23 cellular contexts compared by ENCODE assay signal in genomic region chr10:48213047-48213446, GRCh38.
"Had no signal": no experiment of that assay in that cellular context is flagged by ENCODE, and none has a peak within 500 bp of the region (broad histone marks: within the 10 kb centered on the region; RNA-seq: fewer than 3 reads in every experiment).

No MANE protein-coding gene starts in this region.

- DNase-seq: activated CD4-positive, alpha-beta memory T cell treated with anti-CD3 and anti-CD28 coated beads, Interleukin-2, amount 10 ng/mL, durations not matched to agents 7 days and 5 days; activated CD4-positive, alpha-beta T cell treated with anti-CD3 and anti-CD28 coated beads for 1 hour; activated CD4-positive, alpha-beta T cell treated with anti-CD3 and anti-CD28 coated beads for 4 hours; activated CD4-positive, alpha-beta T cell treated with anti-CD3 and anti-CD28 coated beads, Interleukin-2, amount 10 ng/mL, durations not matched to agents 7 days and 5 days; activated CD4-positive, alpha-beta T cell treated with anti-CD3 and anti-CD28 coated beads, Interleukin-2, amount 50 U/mL, for 4 hours; activated CD8-positive, alpha-beta memory T cell treated with anti-CD3 and anti-CD28 coated beads, Interleukin-2, amount 50 U/mL, for 48 hours; activated gamma-delta T cell; activated naive CD4-positive, alpha-beta T cell; activated naive CD4-positive, alpha-beta T cell treated with anti-CD3 and anti-CD28 coated beads, Interleukin-2, amount 10 ng/mL, durations not matched to agents 7 days and 5 days; activated naive CD8-positive, alpha-beta T cell treated with anti-CD3 and anti-CD28 coated beads, Interleukin-2, amount 10 ng/mL, durations not matched to agents 7 days and 5 days; activated T-cell treated with anti-CD3 and anti-CD28 coated beads for 4 hours; activated T-cell treated with anti-CD3 and anti-CD28 coated beads, Interleukin-2, amount 50 U/mL, for 24 hours; activated T-cell treated with anti-CD3 and anti-CD28 coated beads, Interleukin-2, amount 50 U/mL, for 72 hours; anterior cingulate cortex; brain microvascular endothelial cell; dorsolateral prefrontal cortex; effector memory CD4-positive, alpha-beta T cell; endodermal cell; foreskin fibroblast; T-helper 2 cell had no signal

- ATAC-seq: activated naive CD4-positive, alpha-beta T cell treated with anti-CD3 and anti-CD28 coated beads, Interleukin-2, amount 50 U/mL, for 72 hours; activated T-cell treated with anti-CD3 and anti-CD28 coated beads, Interleukin-2, amount 50 U/mL, for 72 hours; esophagus mucosa; WTC11 had no signal
